1 cellular context compared by ENCODE assay signal in the genomic region with DNA sequence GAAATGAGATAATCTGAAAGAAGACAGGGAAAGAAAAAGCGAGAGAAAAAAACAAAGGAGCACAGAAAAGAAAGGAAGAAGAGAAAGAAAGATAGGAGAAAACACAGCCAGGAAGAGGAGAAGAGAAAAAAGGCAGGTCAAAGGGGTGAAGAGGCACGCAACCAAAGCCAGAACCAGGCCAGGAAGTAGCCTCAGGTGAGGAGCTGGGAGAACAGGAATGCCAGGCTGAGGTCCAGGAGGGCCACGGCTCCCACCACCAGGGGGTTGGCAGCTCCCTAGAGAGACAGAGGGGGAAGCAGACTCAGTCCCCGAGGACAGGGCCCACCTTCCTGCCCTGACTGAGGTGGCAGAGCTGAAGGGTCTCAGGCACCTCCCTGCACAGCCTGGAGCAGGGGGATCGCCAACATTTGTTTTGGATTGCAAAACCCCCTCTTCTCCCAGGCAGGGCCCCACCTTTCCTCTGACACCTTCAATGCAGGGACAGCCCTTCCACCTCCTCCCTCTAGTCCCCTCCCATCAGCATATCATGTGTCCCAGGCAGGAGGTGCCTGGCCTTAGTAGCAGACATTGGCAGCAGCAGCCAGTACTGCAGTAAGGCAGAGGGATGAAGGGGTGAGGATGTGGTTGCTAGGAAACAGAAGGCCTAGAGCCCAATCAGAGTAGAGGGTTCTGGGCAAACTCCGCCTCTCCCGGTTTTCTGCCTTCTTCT.
TF ChIP-seq lines count a peak whose summit lies in the region.

No MANE protein-coding gene starts in this region.

TF ChIP-seq in GM23338, 12 proteins besides CTCF, POLR2A, EP300 and RAD21 (continued from another document):
- TF ChIP-seq, protein P1, sequence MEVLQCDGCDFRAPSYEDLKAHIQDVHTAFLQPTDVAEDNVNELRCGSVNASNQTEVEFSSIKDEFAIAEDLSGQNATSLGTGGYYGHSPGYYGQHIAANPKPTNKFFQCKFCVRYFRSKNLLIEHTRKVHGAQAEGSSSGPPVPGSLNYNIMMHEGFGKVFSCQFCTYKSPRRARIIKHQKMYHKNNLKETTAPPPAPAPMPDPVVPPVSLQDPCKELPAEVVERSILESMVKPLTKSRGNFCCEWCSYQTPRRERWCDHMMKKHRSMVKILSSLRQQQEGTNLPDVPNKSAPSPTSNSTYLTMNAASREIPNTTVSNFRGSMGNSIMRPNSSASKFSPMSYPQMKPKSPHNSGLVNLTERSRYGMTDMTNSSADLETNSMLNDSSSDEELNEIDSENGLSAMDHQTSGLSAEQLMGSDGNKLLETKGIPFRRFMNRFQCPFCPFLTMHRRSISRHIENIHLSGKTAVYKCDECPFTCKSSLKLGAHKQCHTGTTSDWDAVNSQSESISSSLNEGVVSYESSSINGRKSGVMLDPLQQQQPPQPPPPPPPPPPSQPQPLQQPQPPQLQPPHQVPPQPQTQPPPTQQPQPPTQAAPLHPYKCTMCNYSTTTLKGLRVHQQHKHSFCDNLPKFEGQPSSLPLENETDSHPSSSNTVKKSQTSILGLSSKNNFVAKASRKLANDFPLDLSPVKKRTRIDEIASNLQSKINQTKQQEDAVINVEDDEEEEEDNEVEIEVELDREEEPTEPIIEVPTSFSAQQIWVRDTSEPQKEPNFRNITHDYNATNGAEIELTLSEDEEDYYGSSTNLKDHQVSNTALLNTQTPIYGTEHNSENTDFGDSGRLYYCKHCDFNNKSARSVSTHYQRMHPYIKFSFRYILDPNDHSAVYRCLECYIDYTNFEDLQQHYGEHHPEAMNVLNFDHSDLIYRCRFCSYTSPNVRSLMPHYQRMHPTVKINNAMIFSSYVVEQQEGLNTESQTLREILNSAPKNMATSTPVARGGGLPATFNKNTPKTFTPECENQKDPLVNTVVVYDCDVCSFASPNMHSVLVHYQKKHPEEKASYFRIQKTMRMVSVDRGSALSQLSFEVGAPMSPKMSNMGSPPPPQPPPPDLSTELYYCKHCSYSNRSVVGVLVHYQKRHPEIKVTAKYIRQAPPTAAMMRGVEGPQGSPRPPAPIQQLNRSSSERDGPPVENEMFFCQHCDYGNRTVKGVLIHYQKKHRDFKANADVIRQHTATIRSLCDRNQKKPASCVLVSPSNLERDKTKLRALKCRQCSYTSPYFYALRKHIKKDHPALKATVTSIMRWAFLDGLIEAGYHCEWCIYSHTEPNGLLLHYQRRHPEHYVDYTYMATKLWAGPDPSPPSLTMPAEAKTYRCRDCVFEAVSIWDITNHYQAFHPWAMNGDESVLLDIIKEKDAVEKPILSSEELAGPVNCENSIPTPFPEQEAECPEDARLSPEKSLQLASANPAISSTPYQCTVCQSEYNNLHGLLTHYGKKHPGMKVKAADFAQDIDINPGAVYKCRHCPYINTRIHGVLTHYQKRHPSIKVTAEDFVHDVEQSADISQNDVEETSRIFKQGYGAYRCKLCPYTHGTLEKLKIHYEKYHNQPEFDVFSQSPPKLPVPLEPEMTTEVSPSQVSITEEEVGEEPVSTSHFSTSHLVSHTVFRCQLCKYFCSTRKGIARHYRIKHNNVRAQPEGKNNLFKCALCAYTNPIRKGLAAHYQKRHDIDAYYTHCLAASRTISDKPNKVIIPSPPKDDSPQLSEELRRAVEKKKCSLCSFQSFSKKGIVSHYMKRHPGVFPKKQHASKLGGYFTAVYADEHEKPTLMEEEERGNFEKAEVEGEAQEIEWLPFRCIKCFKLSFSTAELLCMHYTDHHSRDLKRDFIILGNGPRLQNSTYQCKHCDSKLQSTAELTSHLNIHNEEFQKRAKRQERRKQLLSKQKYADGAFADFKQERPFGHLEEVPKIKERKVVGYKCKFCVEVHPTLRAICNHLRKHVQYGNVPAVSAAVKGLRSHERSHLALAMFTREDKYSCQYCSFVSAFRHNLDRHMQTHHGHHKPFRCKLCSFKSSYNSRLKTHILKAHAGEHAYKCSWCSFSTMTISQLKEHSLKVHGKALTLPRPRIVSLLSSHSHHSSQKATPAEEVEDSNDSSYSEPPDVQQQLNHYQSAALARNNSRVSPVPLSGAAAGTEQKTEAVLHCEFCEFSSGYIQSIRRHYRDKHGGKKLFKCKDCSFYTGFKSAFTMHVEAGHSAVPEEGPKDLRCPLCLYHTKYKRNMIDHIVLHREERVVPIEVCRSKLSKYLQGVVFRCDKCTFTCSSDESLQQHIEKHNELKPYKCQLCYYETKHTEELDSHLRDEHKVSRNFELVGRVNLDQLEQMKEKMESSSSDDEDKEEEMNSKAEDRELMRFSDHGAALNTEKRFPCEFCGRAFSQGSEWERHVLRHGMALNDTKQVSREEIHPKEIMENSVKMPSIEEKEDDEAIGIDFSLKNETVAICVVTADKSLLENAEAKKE (CRISPR knock-in tag; IDR thresholded peaks at IDR 0.05) = no peak
- TF ChIP-seq EZH2 (IDR thresholded peaks at IDR 0.05; ENCODE audit: low read depth, unreplicated experiment) = no peak
- TF ChIP-seq CREB1 (CRISPR knock-in tag; IDR thresholded peaks at IDR 0.05; ENCODE audit: low read depth) = no peak
- TF ChIP-seq ZNF114 (CRISPR knock-in tag; IDR thresholded peaks at IDR 0.05) = no peak
- TF ChIP-seq JUNB (IDR thresholded peaks at IDR 0.05; ENCODE audit: unreplicated experiment) = no peak
- no peak for TF ChIP-seq POLR2AphosphoS5 (IDR thresholded peaks at IDR 0.05; ENCODE audit: low read depth)
- TF ChIP-seq NANOG (IDR thresholded peaks at IDR 0.05; ENCODE audit: borderline replicate concordance) = no peak
- no peak for TF ChIP-seq EZH2phosphoT487 (IDR thresholded peaks at IDR 0.05; ENCODE audit: unreplicated experiment)
- TF ChIP-seq, protein P2, sequence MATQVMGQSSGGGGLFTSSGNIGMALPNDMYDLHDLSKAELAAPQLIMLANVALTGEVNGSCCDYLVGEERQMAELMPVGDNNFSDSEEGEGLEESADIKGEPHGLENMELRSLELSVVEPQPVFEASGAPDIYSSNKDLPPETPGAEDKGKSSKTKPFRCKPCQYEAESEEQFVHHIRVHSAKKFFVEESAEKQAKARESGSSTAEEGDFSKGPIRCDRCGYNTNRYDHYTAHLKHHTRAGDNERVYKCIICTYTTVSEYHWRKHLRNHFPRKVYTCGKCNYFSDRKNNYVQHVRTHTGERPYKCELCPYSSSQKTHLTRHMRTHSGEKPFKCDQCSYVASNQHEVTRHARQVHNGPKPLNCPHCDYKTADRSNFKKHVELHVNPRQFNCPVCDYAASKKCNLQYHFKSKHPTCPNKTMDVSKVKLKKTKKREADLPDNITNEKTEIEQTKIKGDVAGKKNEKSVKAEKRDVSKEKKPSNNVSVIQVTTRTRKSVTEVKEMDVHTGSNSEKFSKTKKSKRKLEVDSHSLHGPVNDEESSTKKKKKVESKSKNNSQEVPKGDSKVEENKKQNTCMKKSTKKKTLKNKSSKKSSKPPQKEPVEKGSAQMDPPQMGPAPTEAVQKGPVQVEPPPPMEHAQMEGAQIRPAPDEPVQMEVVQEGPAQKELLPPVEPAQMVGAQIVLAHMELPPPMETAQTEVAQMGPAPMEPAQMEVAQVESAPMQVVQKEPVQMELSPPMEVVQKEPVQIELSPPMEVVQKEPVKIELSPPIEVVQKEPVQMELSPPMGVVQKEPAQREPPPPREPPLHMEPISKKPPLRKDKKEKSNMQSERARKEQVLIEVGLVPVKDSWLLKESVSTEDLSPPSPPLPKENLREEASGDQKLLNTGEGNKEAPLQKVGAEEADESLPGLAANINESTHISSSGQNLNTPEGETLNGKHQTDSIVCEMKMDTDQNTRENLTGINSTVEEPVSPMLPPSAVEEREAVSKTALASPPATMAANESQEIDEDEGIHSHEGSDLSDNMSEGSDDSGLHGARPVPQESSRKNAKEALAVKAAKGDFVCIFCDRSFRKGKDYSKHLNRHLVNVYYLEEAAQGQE (IDR thresholded peaks at IDR 0.05; ENCODE audit: unreplicated experiment) = no peak
- TF ChIP-seq, protein P3, sequence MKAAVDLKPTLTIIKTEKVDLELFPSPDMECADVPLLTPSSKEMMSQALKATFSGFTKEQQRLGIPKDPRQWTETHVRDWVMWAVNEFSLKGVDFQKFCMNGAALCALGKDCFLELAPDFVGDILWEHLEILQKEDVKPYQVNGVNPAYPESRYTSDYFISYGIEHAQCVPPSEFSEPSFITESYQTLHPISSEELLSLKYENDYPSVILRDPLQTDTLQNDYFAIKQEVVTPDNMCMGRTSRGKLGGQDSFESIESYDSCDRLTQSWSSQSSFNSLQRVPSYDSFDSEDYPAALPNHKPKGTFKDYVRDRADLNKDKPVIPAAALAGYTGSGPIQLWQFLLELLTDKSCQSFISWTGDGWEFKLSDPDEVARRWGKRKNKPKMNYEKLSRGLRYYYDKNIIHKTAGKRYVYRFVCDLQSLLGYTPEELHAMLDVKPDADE (IDR thresholded peaks at IDR 0.05) = no peak
